14 cellular contexts compared by ENCODE assay signal in genomic region chr10:614772-615582, GRCh38.
A peak's percentile ranks its signal among the peaks of the same experiment; 100 is the strongest.
DNase-seq lines count a peak whose midpoint lies in the region; ATAC-seq and TF ChIP-seq lines count a peak whose summit lies in the region.
"Had no signal": no experiment of that assay in that cellular context is flagged by ENCODE, and none has a peak within 500 bp of the region (broad histone marks: within the 10 kb centered on the region; RNA-seq: fewer than 3 reads in every experiment).

No MANE protein-coding gene starts in this region.

- H3K9me3 ChIP-seq in breast epithelium (no peaks in the 10 kb centered on the region), mammary epithelial cell (replicated peaks; ENCODE audit: insufficient read depth, low read length) (peaks cover 18% of the 10 kb centered on the region), tibial nerve (no peaks in the 10 kb centered on the region)
- H3K9me3 ChIP-seq: A549, uterus had no signal

- intact Hi-C loops in breast epithelium (cut with DNase I; ENCODE audit: low total_unique reads) (no loop called here), mammary epithelial cell (cut with micrococcal nuclease) (no loop called here)

- no peaks in the 10 kb centered on the region for H3K79me2 ChIP-seq in mammary epithelial cell (ENCODE audit: insufficient read depth, low read length)

- H3K4me3 ChIP-seq in breast epithelium (no peak overlapping the region), mammary epithelial cell (replicated peaks in 1 of 3; ENCODE audit: insufficient read depth in 1 of 3, low read depth in 2 of 3, low read length in 3 of 3) (no peak overlapping the region), foreskin fibroblast (ENCODE audit: low read depth in 1 of 2, low read length in 2 of 2) (no peak overlapping the region), tibial nerve (no peak overlapping the region)
- H3K4me3 ChIP-seq: A549, uterus had no signal

- H3K36me3 ChIP-seq in breast epithelium (no peaks in the 10 kb centered on the region), mammary epithelial cell (ENCODE audit: insufficient read depth, low read length) (no peaks in the 10 kb centered on the region), tibial nerve (no peaks in the 10 kb centered on the region)
- H3K36me3 ChIP-seq: uterus had no signal

- no peak overlapping the region for H3K9ac ChIP-seq in mammary epithelial cell (ENCODE audit: insufficient read depth, low read length)

- WGBS in mammary epithelial cell (ENCODE audit: low coverage, missing lambda C conversion rate), result 63% methylated on average over 22 of the region's 25 CpGs
- 78 to 80% methylated on average over 25 of the region's 25 CpGs for WGBS in tibial nerve, 2 donors

- DNase-seq in breast epithelium (ENCODE audit: low spot score in 2 of 2), result peak in 1 of 2 donors; percentile 51
- no peak for DNase-seq in mammary epithelial cell
- DNase-seq in foreskin fibroblast, result peak; percentile 48 to 69
- peak; percentile 75 for DNase-seq in occipital lobe (lab: John Stamatoyannopoulos, UW)
- no peak for DNase-seq in tibial nerve (ENCODE audit: low spot score in 2 of 2)
- DNase-seq in GM03348 (ENCODE audit: low spot score), result no peak
- DNase-seq in NCI-H510A (lab: John Stamatoyannopoulos, UW), result no peak
- DNase-seq: activated CD8-positive, alpha-beta memory T cell treated with anti-CD3 and anti-CD28 coated beads, Interleukin-2, amount 50 U/mL, for 48 hours; NCI-H1436 treated with DMSO at 0.1 percent for 48 hours; NCI-H774; small intestine had no signal

- TF ChIP-seq EP300 in tibial nerve (IDR thresholded peaks at IDR 0.05), result no peak

- H3K4me1 ChIP-seq in breast epithelium (peaks cover 0 to 22% of the 10 kb centered on the region in 2 donors), mammary epithelial cell (ENCODE audit: insufficient read depth, low read length) (no peaks in the 10 kb centered on the region), tibial nerve (peaks cover 0 to 75% (median 25%) of the 10 kb centered on the region in 4 donors)
- H3K4me1 ChIP-seq: A549, uterus had no signal

- TF ChIP-seq CTCF in breast epithelium (IDR thresholded peaks at IDR 0.05) (no peak), mammary epithelial cell (conservative IDR thresholded peaks at IDR 0.05 in 1 of 2, IDR thresholded peaks at IDR 0.05 in 1 of 2; ENCODE audit: extremely low read depth in 1 of 2, insufficient read depth in 1 of 2, low read depth in 1 of 2, low read length in 2 of 2) (no peak), foreskin fibroblast (IDR thresholded peaks at IDR 0.05; ENCODE audit: low read depth, low read length) (no peak), tibial nerve (IDR thresholded peaks at IDR 0.05) (no peak)

- H2AFZ ChIP-seq in mammary epithelial cell (ENCODE audit: low read depth, low read length), result no peak overlapping the region

- in situ Hi-C loops in mammary epithelial cell (cut with MboI; ENCODE audit: low sequenced_read_pairs in 2 of 2), result no loop called here

- no peak for TF ChIP-seq POLR2A in breast epithelium (IDR thresholded peaks at IDR 0.05)
- no peak for TF ChIP-seq POLR2A in tibial nerve (IDR thresholded peaks at IDR 0.05)

- no TSS peak for BruUV-seq in mammary epithelial cell (replicated peaks; lab: Mats Ljungman, UMichigan)

- H3K27ac ChIP-seq in breast epithelium (peak overlapping the region; percentile 48 to 68), mammary epithelial cell (ENCODE audit: insufficient read depth, low read depth, low read length) (no peak overlapping the region), tibial nerve (peak overlapping the region; percentile 4 to 95 (median 70))
- H3K27ac ChIP-seq: A549, uterus had no signal

- dilution Hi-C loops in mammary epithelial cell (cut with HindIII; ENCODE audit: low sequenced_read_pairs), result no loop called here

- CTCF ChIA-PET in mammary epithelial cell (lab: Charles Lee; ENCODE audit: low non-redundant PET), result no interaction called here

- no peaks in the 10 kb centered on the region for H4K20me1 ChIP-seq in mammary epithelial cell (ENCODE audit: insufficient read depth, low read length)

- H3K4me2 ChIP-seq in mammary epithelial cell (ENCODE audit: insufficient read depth, low read depth, low read length), result no peak overlapping the region
- H3K4me2 ChIP-seq: A549 had no signal

- H3K27me3 ChIP-seq in breast epithelium (no peaks in the 10 kb centered on the region), mammary epithelial cell (ENCODE audit: insufficient read depth, low read length) (no peaks in the 10 kb centered on the region), tibial nerve (no peaks in the 10 kb centered on the region)
- H3K27me3 ChIP-seq: uterus had no signal

- no peak for ATAC-seq in HG03025 (IDR thresholded peaks at IDR 0.05; ENCODE audit: low FRiP score, unreplicated experiment)
- ATAC-seq: A549 had no signal

Comparison
In these comparisons a context has a peak if more than half of its experiments do, and no peak if none do; other contexts are left out.
1. DNase-seq: peak in foreskin fibroblast (2 of 2) and occipital lobe (single experiment); none in mammary epithelial cell (single experiment), tibial nerve (0 of 2), GM03348 (single experiment) and NCI-H510A (single experiment).